Comparison of ENCODE assay signal across 1 cellular context in genomic region chr6:2902470-2902762, GRCh38.
TF ChIP-seq lines count a peak whose summit lies in the region.

No MANE protein-coding gene starts in this region.

TF ChIP-seq in WTC11, 78 proteins besides CTCF, POLR2A, EP300 and RAD21 (continued from another document):
- TF ChIP-seq NFYB (CRISPR knock-in tag; conservative IDR thresholded peaks at IDR 0.05; ENCODE audit: low read depth) (no peak), MXD4 (CRISPR knock-in tag; IDR thresholded peaks at IDR 0.05; ENCODE audit: borderline replicate concordance) (no peak), ZMAT4 (CRISPR knock-in tag; IDR thresholded peaks at IDR 0.05) (no peak), SMAD3 (CRISPR knock-in tag; IDR thresholded peaks at IDR 0.05; ENCODE audit: borderline replicate concordance) (no peak)
